Comparison of ENCODE assay signal across 11 cellular contexts in genomic region chr5:143101134-143101533, GRCh38.
DNase-seq lines count a peak whose midpoint lies in the region; ATAC-seq and TF ChIP-seq lines count a peak whose summit lies in the region.
"Had no signal": no experiment of that assay in that cellular context is flagged by ENCODE, and none has a peak within 500 bp of the region (broad histone marks: within the 10 kb centered on the region; RNA-seq: fewer than 3 reads in every experiment).

No MANE protein-coding gene starts in this region.

- 76 to 81% methylated on average over 2 of the region's 2 CpGs for WGBS in heart right ventricle, 2 donors

- H3K27ac Mint-ChIP-seq in immature natural killer cell = peak overlapping the region; percentile 79 to 92 (median 87)

- TF ChIP-seq CTCF in heart right ventricle (IDR thresholded peaks at IDR 0.05) = no peak

- peaks cover 0 to 5% (median 0%) of the 10 kb centered on the region in 9 donors for H3K36me3 ChIP-seq in heart right ventricle

- H3K9me3 Mint-ChIP-seq in immature natural killer cell = no peaks in the 10 kb centered on the region

- no peaks in the 10 kb centered on the region for H3K9me3 ChIP-seq in heart right ventricle

- H3K27ac ChIP-seq in heart right ventricle = peak overlapping the region in 3 of 10 donors; percentile 50 to 59 (median 57)
- H3K27ac ChIP-seq: 22Rv1 had no signal

- no peaks in the 10 kb centered on the region for H3K27me3 ChIP-seq in heart right ventricle

- no peak for DNase-seq in activated CD4-positive, CD25-positive, alpha-beta regulatory T cell (lab: John Stamatoyannopoulos, UW)
- DNase-seq in immature natural killer cell (peak in 2 of 3 donors; percentile 4 to 5), 8988T (no peak), heart right ventricle (no peak), middle frontal gyrus (ENCODE audit: extremely low spot score, low spot score) (no peak)
- DNase-seq: retina had no signal

- peak; percentile 75 to 84 for ATAC-seq in activated CD4-positive, CD25-positive, alpha-beta regulatory T cell treated with anti-CD3 and anti-CD28 coated beads, Interleukin-2, amount 50 U/mL, for 24 hours
- ATAC-seq in GM21423 (IDR thresholded peaks at IDR 0.05; ENCODE audit: unreplicated experiment) = peak; percentile 87
- peak; percentile 92 for ATAC-seq in HG03342 (IDR thresholded peaks at IDR 0.05; ENCODE audit: unreplicated experiment)
- ATAC-seq in heart right ventricle = no peak
- ATAC-seq: Panc1 had no signal

- H3K4me1 Mint-ChIP-seq in immature natural killer cell = peaks cover 24 to 36% of the 10 kb centered on the region in 2 donors

- intact Hi-C loops in heart right ventricle (cut with DNase I) = loop anchor here in 3 of 10 donors (10.0 kb wide), 2 partner anchors 176 to 724 kb away; no protein-coding TSS in a partner anchor

- peak overlapping the region in 4 of 5 donors; percentile 47 to 68 (median 58) for H3K4me3 Mint-ChIP-seq in immature natural killer cell

- H3K4me1 ChIP-seq in heart right ventricle = peaks cover 0 to 28% (median 21%) of the 10 kb centered on the region in 9 donors

- no peak overlapping the region for H3K4me3 ChIP-seq in heart right ventricle

- peaks cover 0 to 2% (median 0%) of the 10 kb centered on the region in 3 donors for H3K27me3 Mint-ChIP-seq in immature natural killer cell (ENCODE audit: low read depth in 3 of 3)

- H3K36me3 Mint-ChIP-seq in immature natural killer cell = peaks cover 11 to 18% (median 11%) of the 10 kb centered on the region in 3 donors

Comparison
In these comparisons a context has a peak if more than half of its experiments do, and no peak if none do; other contexts are left out.
1. ATAC-seq: peak in activated CD4-positive, CD25-positive, alpha-beta regulatory T cell treated with anti-CD3 and anti-CD28 coated beads, Interleukin-2, amount 50 U/mL, for 24 hours (2 of 2), GM21423 (single experiment) and HG03342 (single experiment); none in heart right ventricle (0 of 8).
2. DNase-seq: peak in immature natural killer cell (2 of 3); none in activated CD4-positive, CD25-positive, alpha-beta regulatory T cell (0 of 4), 8988T (single experiment), heart right ventricle (0 of 2) and middle frontal gyrus (single experiment).